In genomic region chr4:128775916-128776315, GRCh38 we compare ENCODE assay signal across 20 cellular contexts.
"Had no signal": no experiment of that assay in that cellular context is flagged by ENCODE, and none has a peak within 500 bp of the region (broad histone marks: within the 10 kb centered on the region; RNA-seq: fewer than 3 reads in every experiment).

No MANE protein-coding gene starts in this region.

- H3K27ac Mint-ChIP-seq: activated CD4-positive, alpha-beta memory T cell treated with anti-CD3 and anti-CD28 coated beads for 36 hours; activated CD4-positive, alpha-beta T cell treated with anti-CD3 and anti-CD28 coated beads for 36 hours; activated naive CD4-positive, alpha-beta T cell treated with anti-CD3 and anti-CD28 coated beads, Interleukin-2, amount 10 ng/mL, durations not matched to agents 7 days and 5 days; activated T-cell treated with anti-CD3 and anti-CD28 coated beads, Interleukin-2, amount 50 U/mL, for 24 hours; natural killer cell; stimulated activated naive CD8-positive, alpha-beta T cell treated with anti-CD3 and anti-CD28 coated beads, Interleukin-15, Interleukin-2, amounts not matched to agents 100 ng/mL and 50 ng/mL, for 24 hours had no signal

- H3K9me3 ChIP-seq: ascending aorta, gastroesophageal sphincter, right atrium auricular region, suprapubic skin, upper lobe of right lung had no signal

- H3K36me3 ChIP-seq: ascending aorta, gastroesophageal sphincter, right atrium auricular region, suprapubic skin, upper lobe of right lung had no signal

- H3K4me1 Mint-ChIP-seq: activated CD4-positive, alpha-beta T cell treated with anti-CD3 and anti-CD28 coated beads for 36 hours; activated naive CD4-positive, alpha-beta T cell treated with anti-CD3 and anti-CD28 coated beads, Interleukin-2, amount 10 ng/mL, durations not matched to agents 7 days and 5 days; natural killer cell had no signal

- H3K4me3 ChIP-seq: ascending aorta, gastroesophageal sphincter, right atrium auricular region, suprapubic skin, upper lobe of right lung had no signal

- H3K9me3 Mint-ChIP-seq: activated CD4-positive, alpha-beta memory T cell treated with anti-CD3 and anti-CD28 coated beads for 36 hours; activated naive CD4-positive, alpha-beta T cell treated with anti-CD3 and anti-CD28 coated beads, Interleukin-2, amount 10 ng/mL, durations not matched to agents 7 days and 5 days; activated T-cell treated with anti-CD3 and anti-CD28 coated beads, Interleukin-2, amount 50 U/mL, for 24 hours; natural killer cell; stimulated activated naive CD8-positive, alpha-beta T cell treated with anti-CD3 and anti-CD28 coated beads, Interleukin-15, Interleukin-2, amounts not matched to agents 100 ng/mL and 50 ng/mL, for 24 hours had no signal

- FAIRE-seq: bronchial epithelial cell, small intestine had no signal

- H3K4me3 Mint-ChIP-seq: activated CD4-positive, alpha-beta memory T cell treated with anti-CD3 and anti-CD28 coated beads for 36 hours; activated CD4-positive, alpha-beta T cell treated with anti-CD3 and anti-CD28 coated beads for 36 hours; activated naive CD4-positive, alpha-beta T cell treated with anti-CD3 and anti-CD28 coated beads, Interleukin-2, amount 10 ng/mL, durations not matched to agents 7 days and 5 days; activated T-cell treated with anti-CD3 and anti-CD28 coated beads, Interleukin-2, amount 50 U/mL, for 24 hours; natural killer cell; stimulated activated naive CD8-positive, alpha-beta T cell treated with anti-CD3 and anti-CD28 coated beads, Interleukin-15, Interleukin-2, amounts not matched to agents 100 ng/mL and 50 ng/mL, for 24 hours had no signal

- ATAC-seq: activated CD4-positive, alpha-beta T cell treated with anti-CD3 and anti-CD28 coated beads for 36 hours; gastroesophageal sphincter; left lobe of liver; natural killer cell had no signal

- H3K36me3 Mint-ChIP-seq: activated CD4-positive, alpha-beta memory T cell treated with anti-CD3 and anti-CD28 coated beads for 36 hours; activated naive CD4-positive, alpha-beta T cell treated with anti-CD3 and anti-CD28 coated beads, Interleukin-2, amount 10 ng/mL, durations not matched to agents 7 days and 5 days; natural killer cell had no signal

- H3K27me3 ChIP-seq: ascending aorta, gastroesophageal sphincter, right atrium auricular region, suprapubic skin, upper lobe of right lung had no signal

- DNase-seq: activated CD4-positive, alpha-beta memory T cell treated with anti-CD3 and anti-CD28 coated beads for 36 hours; activated CD4-positive, alpha-beta T cell treated with anti-CD3 and anti-CD28 coated beads for 36 hours; activated naive CD4-positive, alpha-beta T cell treated with anti-CD3 and anti-CD28 coated beads, Interleukin-2, amount 10 ng/mL, durations not matched to agents 7 days and 5 days; activated T-cell treated with anti-CD3 and anti-CD28 coated beads, Interleukin-2, amount 50 U/mL, for 24 hours; erythroblast; islet precursor cell; mammary epithelial cell; natural killer cell; posterior cingulate gyrus; small intestine; stimulated activated CD4-positive, alpha-beta T cell treated with anti-CD3 and anti-CD28 coated beads, Interleukin-4, amount 100 ng/mL, for 4 hours; T-helper 2 cell had no signal

- H3K27ac ChIP-seq: ascending aorta, gastroesophageal sphincter, right atrium auricular region, suprapubic skin, upper lobe of right lung had no signal

- H3K4me1 ChIP-seq: right atrium auricular region, suprapubic skin had no signal
